12 cellular contexts compared by ENCODE assay signal in the genomic region with DNA sequence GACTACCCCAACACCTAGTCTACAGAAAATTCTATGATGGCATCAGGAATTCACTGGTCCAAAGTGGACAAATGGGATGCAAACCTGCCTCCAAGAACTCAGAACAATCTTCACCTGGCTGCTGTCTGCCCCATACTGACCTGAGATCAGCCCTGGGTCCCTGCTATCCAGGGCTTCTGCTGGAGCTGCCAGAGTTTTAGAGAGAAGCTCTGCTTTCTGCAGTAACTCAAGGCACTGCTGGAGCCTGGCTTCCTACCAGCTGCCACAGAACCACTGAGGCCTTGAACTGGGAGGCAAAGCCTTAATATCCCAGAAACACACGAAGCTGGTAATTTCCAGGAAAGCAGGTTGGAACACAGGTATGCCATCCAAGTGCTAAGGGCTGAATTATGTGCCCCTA.
"Had no signal": no experiment of that assay in that cellular context is flagged by ENCODE, and none has a peak within 500 bp of the region (broad histone marks: within the 10 kb centered on the region; RNA-seq: fewer than 3 reads in every experiment).

No MANE protein-coding gene starts in this region.

- H3K27ac Mint-ChIP-seq: memory B cell had no signal

- ATAC-seq: foreskin keratinocyte, left lobe of liver had no signal

- H3K27ac ChIP-seq: foreskin keratinocyte, pancreas had no signal

- H3K9me3 ChIP-seq: pancreas had no signal

- H3K9me3 Mint-ChIP-seq: memory B cell had no signal

- H3K4me3 ChIP-seq: pancreas had no signal

- H3K27me3 Mint-ChIP-seq: memory B cell had no signal

- DNase-seq: activated CD4-positive, alpha-beta T cell treated with anti-CD3 and anti-CD28 coated beads for 4 hours; activated CD8-positive, alpha-beta memory T cell treated with anti-CD3 and anti-CD28 coated beads for 24 hours; activated naive CD4-positive, alpha-beta T cell treated with anti-CD3 and anti-CD28 coated beads, Interleukin-2, amount 50 U/mL, for 16 hours; activated T-cell treated with anti-CD3 and anti-CD28 coated beads for 4 hours; amygdala; foreskin keratinocyte; pancreas; retina; stimulated activated CD4-positive, alpha-beta T cell treated with anti-CD3 and anti-CD28 coated beads, Interleukin-4, amount 100 ng/mL, for 4 hours; T-helper 1 cell had no signal

- H3K36me3 ChIP-seq: pancreas had no signal

- H3K4me3 Mint-ChIP-seq: memory B cell had no signal

- H3K27me3 ChIP-seq: foreskin keratinocyte, pancreas had no signal
